In genomic region chr7:98418271-98418635, GRCh38 we compare ENCODE assay signal across 17 cellular contexts. TPM values are rescaled to one million over a fixed set of nuclear protein-coding genes. Genes with fewer than 3 reads are reported as not detected.
A peak's percentile ranks its signal among the peaks of the same experiment; 100 is the strongest.
DNase-seq lines count a peak whose midpoint lies in the region; ATAC-seq and TF ChIP-seq lines count a peak whose summit lies in the region.
"Had no signal": no experiment of that assay in that cellular context is flagged by ENCODE, and none has a peak within 500 bp of the region (broad histone marks: within the 10 kb centered on the region; RNA-seq: fewer than 3 reads in every experiment).

No MANE protein-coding gene starts in this region.

- H2AFZ ChIP-seq in neuronal stem cell (ENCODE audit: low read length), result no peak overlapping the region

- no peak overlapping the region for H2AK5ac ChIP-seq in neuronal stem cell (ENCODE audit: low read depth, low read length)

- H3K9me3 Mint-ChIP-seq in Calu3 (ENCODE audit: low read depth, unreplicated experiment), result no peaks in the 10 kb centered on the region

- peaks cover 26% of the 10 kb centered on the region for H3K4me1 Mint-ChIP-seq in Calu3 (ENCODE audit: low read depth, unreplicated experiment)

- peak; percentile 14 for ATAC-seq in esophagus mucosa

- no peaks in the 10 kb centered on the region for H3K9me3 ChIP-seq in neuronal stem cell (replicated peaks in 1 of 2; ENCODE audit: control insufficient read depth in 2 of 2, insufficient read depth in 1 of 2, low read depth in 1 of 2, low read length in 2 of 2)
- H3K9me3 ChIP-seq: esophagus muscularis mucosa, tibial nerve had no signal

- H2BK5ac ChIP-seq in neuronal stem cell (ENCODE audit: low read length), result no peak overlapping the region

- H3K36me3 Mint-ChIP-seq in Calu3 (ENCODE audit: insufficient read depth, unreplicated experiment), result peaks cover 33% of the 10 kb centered on the region

- H3K4ac ChIP-seq in neuronal stem cell (ENCODE audit: low read length), result no peak overlapping the region

- peak overlapping the region; percentile 67 for H3K4me3 Mint-ChIP-seq in Calu3 (ENCODE audit: low read depth, unreplicated experiment)

- H3K9ac ChIP-seq in neuronal stem cell (ENCODE audit: low read depth, low read length, poor library complexity), result no peak overlapping the region

- H2BK15ac ChIP-seq in neuronal stem cell (ENCODE audit: low read length), result no peak overlapping the region

- H3K4me2 ChIP-seq in neuronal stem cell (ENCODE audit: insufficient read depth, low read length, poor library complexity, severe bottlenecking), result no peak overlapping the region

- H3K27ac ChIP-seq in neuronal stem cell (replicated peaks; ENCODE audit: low read length), result no peak overlapping the region
- H3K27ac ChIP-seq: esophagus muscularis mucosa, tibial nerve had no signal

- TSS peak; percentile 95 for BruUV-seq in Calu3 (replicated peaks; lab: Mats Ljungman, UMichigan)

- no peak overlapping the region for H3K23ac ChIP-seq in neuronal stem cell (ENCODE audit: low read depth, low read length, poor library complexity)

- H3K18ac ChIP-seq in neuronal stem cell (ENCODE audit: low read length), result no peak overlapping the region

- no peak overlapping the region for H4K8ac ChIP-seq in neuronal stem cell (ENCODE audit: low read depth, low read length)

- no peaks in the 10 kb centered on the region for H3K4me1 ChIP-seq in neuronal stem cell (ENCODE audit: control insufficient read depth in 2 of 2, insufficient read depth in 1 of 2, low read depth in 1 of 2, low read length in 2 of 2)
- H3K4me1 ChIP-seq: tibial nerve had no signal

- H2BK120ac ChIP-seq in neuronal stem cell (ENCODE audit: low read depth, low read length), result no peak overlapping the region

- WGBS in neuronal stem cell (ENCODE audit: extremely low coverage in 2 of 2, insufficient read length in 2 of 2, insufficient replicate concordance in 1 of 2), 2 donors, result no CpG with 5 or more reads among the region's 7 CpGs

- no peaks in the 10 kb centered on the region for H3K27me3 Mint-ChIP-seq in Calu3 (ENCODE audit: unreplicated experiment)

- no peaks in the 10 kb centered on the region for H3K79me1 ChIP-seq in neuronal stem cell (ENCODE audit: low read depth, low read length)

- H3K27me3 ChIP-seq in neuronal stem cell (ENCODE audit: control insufficient read depth in 3 of 3, insufficient read depth in 3 of 3, low read depth in 1 of 3, low read length in 3 of 3), result no peaks in the 10 kb centered on the region
- H3K27me3 ChIP-seq: tibial nerve had no signal

- TF ChIP-seq CTCF in Calu3 (IDR thresholded peaks at IDR 0.05; ENCODE audit: unreplicated experiment), result no peak

- peak overlapping the region; percentile 99 for H3K27ac Mint-ChIP-seq in Calu3 (ENCODE audit: unreplicated experiment)

- H3K14ac ChIP-seq in neuronal stem cell (ENCODE audit: low read length), result no peak overlapping the region

- no peak overlapping the region for H2BK12ac ChIP-seq in neuronal stem cell (ENCODE audit: low read length)

- DNase-seq in Calu3, result no peak
- DNase-seq in RPMI7951 (ENCODE audit: low read depth), result peak; percentile 79
- peak; percentile 11 for DNase-seq in renal cortical epithelial cell (ENCODE audit: low read depth)
- no peak for DNase-seq in neuronal stem cell (ENCODE audit: low spot score)
- no peak for DNase-seq in HT-29 (ENCODE audit: low spot score)
- no peak for DNase-seq in stimulated activated CD4-positive, alpha-beta T cell treated with anti-CD3 and anti-CD28 coated beads, Interleukin-4, amount 100 ng/mL, for 1 hour
- DNase-seq in NCI-H187 (lab: John Stamatoyannopoulos, UW), result no peak
- DNase-seq: activated CD8-positive, alpha-beta memory T cell treated with anti-CD3 and anti-CD28 coated beads for 24 hours; activated naive CD4-positive, alpha-beta T cell; C1 segment of cervical spinal cord; central memory CD4-positive, alpha-beta T cell; KBM-7; NCI-H526 treated with DMSO at 0.1 percent for 48 hours; SIG-M5 had no signal

- intact Hi-C loops in Calu3 (cut with micrococcal nuclease; ENCODE audit: unreplicated experiment), result no loop called here

- no peaks in the 10 kb centered on the region for H3K36me3 ChIP-seq in neuronal stem cell (replicated peaks in 1 of 2; ENCODE audit: control insufficient read depth in 2 of 2, insufficient read depth in 2 of 2, low read length in 2 of 2)
- H3K36me3 ChIP-seq: esophagus muscularis mucosa, tibial nerve had no signal

- H4K91ac ChIP-seq in neuronal stem cell (ENCODE audit: low read depth, low read length, poor library complexity), result no peak overlapping the region

- H3K4me3 ChIP-seq in neuronal stem cell (ENCODE audit: low read length in 2 of 2), result no peak overlapping the region
- H3K4me3 ChIP-seq: esophagus muscularis mucosa, tibial nerve had no signal

- CTCF ChIA-PET in Calu3 (lab: Charles Lee), result interaction anchor here (1.2 to 1.7 kb wide), 3 partner anchors 11 to 328 kb away, joined by 3 to 5 read pairs (median 4); partner anchors contain the start of gene BAIAP2L1

RNA-seq across cellular contexts. Expression of gene BAIAP2L1, which starts 17.4 kb away (rescaled TPM):
- total RNA-seq in Calu3 (2022) (55.8 and 63.8 TPM in 2 replicates), esophagus mucosa (30.6 TPM), renal cortical epithelial cell (21.4 and 25.8 TPM in 2 replicates)
- 7.1 and 9.4 TPM in 2 replicates for total RNA-seq in RPMI7951 (2014; rRNA removed; shearing (Covaris generic))
- polyA plus RNA-seq in neuronal stem cell (2013, experiment 1 of 2), result 13.8 TPM
- 13.9 TPM for polyA plus RNA-seq in neuronal stem cell (2013, experiment 2 of 2)
- total RNA-seq in HT-29 (2014; rRNA removed; shearing (Covaris generic)), result 46.2 and 48.0 TPM in 2 replicates

Comparison
In these comparisons a context has a peak if more than half of its experiments do, and no peak if none do; other contexts are left out.
1. DNase-seq: peak in RPMI7951 (single experiment) and renal cortical epithelial cell (single experiment); none in Calu3 (single experiment), neuronal stem cell (single experiment), HT-29 (single experiment), stimulated activated CD4-positive, alpha-beta T cell treated with anti-CD3 and anti-CD28 coated beads, Interleukin-4, amount 100 ng/mL, for 1 hour (single experiment) and NCI-H187 (0 of 2).